Comparison of ENCODE assay signal across 2 cellular contexts in the genomic region with DNA sequence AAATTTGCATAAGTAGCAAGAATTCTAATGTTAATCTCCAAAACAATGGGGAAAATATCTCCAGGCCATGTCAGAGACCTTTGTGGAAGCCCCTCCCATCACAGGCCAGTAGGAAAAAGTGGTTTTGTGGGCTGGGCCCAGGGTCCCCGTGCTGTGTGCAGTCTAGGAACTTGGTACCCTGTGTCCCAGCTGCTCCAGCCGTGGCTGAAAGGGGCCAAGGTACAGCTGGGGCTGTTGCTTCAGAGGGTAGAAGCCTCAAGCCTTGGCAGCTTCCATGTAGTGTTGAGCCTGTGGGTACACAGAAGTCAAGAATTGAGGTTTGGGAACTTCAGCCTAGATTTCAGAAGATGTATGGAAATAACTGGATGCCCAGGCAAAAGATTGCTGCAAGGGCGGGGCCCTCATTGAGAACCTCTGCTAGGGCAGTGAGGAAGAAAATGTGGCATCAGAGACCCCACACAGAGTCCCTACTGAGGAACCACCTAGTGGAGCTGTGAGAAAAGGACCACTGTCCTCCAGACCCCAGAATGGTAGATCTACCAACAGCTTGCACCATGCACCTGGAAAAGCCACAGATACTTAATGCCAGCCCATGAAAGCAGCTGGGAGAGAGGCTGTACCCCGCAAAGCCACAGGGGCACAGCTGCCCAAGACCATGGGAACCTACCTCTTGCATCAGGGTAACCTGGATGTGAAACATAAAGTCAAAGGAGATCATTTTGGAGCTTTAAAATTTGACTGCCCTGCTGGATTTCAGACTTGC. TPM values are rescaled to one million over a fixed set of nuclear protein-coding genes. Genes with fewer than 3 reads are reported as not detected.
"Had no signal": no experiment of that assay in that cellular context is flagged by ENCODE, and none has a peak within 500 bp of the region (broad histone marks: within the 10 kb centered on the region; RNA-seq: fewer than 3 reads in every experiment).

No MANE protein-coding gene starts in this region.

RNA-seq across cellular contexts. Expression of a gene that starts 51.0 kb away (rescaled TPM):
- total RNA-seq: skeletal muscle tissue, stomach had no signal
